In genomic region chr4:83852085-83852451, GRCh38 we compare ENCODE assay signal across 14 cellular contexts.
DNase-seq lines count a peak whose midpoint lies in the region; ATAC-seq and TF ChIP-seq lines count a peak whose summit lies in the region.
"Had no signal": no experiment of that assay in that cellular context is flagged by ENCODE, and none has a peak within 500 bp of the region (broad histone marks: within the 10 kb centered on the region; RNA-seq: fewer than 3 reads in every experiment).

No MANE protein-coding gene starts in this region.

- H3K36me3 ChIP-seq in HUES6 (ENCODE audit: control insufficient read depth, insufficient read depth, low read length) (no peaks in the 10 kb centered on the region), brain microvascular endothelial cell (replicated peaks) (no peaks in the 10 kb centered on the region), left lung (no peaks in the 10 kb centered on the region)
- H3K36me3 ChIP-seq: WERI-Rb-1 had no signal

- intact Hi-C loops in left lung (cut with DNase I): no loop called here

- ATAC-seq in left lung (peak; percentile 29), GM18907 (IDR thresholded peaks at IDR 0.05; ENCODE audit: unreplicated experiment) (no peak), HG03565 (IDR thresholded peaks at IDR 0.05; ENCODE audit: unreplicated experiment) (no peak)
- ATAC-seq: effector memory CD8-positive, alpha-beta T cell had no signal

- H3K9me3 ChIP-seq in HUES6 (ENCODE audit: control insufficient read depth, insufficient read depth, low read depth, low read length) (no peaks in the 10 kb centered on the region), left lung (no peaks in the 10 kb centered on the region)

- in situ Hi-C loops in brain microvascular endothelial cell (cut with HindIII; ENCODE audit: low pct_ligation_motif_present, low sequenced_read_pairs): no loop called here

- peak overlapping the region; percentile 75 for H3K9ac ChIP-seq in HUES6 (ENCODE audit: low read length)

- H3K27ac ChIP-seq in HUES6 (ENCODE audit: low read depth, low read length) (peak overlapping the region; percentile 96), brain microvascular endothelial cell (peak overlapping the region; percentile 83), left lung (no peak overlapping the region)
- H3K27ac ChIP-seq: C4-2B, WERI-Rb-1 had no signal

- DNase-seq in AG10803 (ENCODE audit: low read depth): peak; percentile 74
- DNase-seq in brain microvascular endothelial cell: peak; percentile 70
- DNase-seq in left lung: no peak
- DNase-seq in epidermal melanocyte (ENCODE audit: insufficient read length, low spot score): no peak
- no peak for DNase-seq in LoVo (ENCODE audit: low spot score)
- DNase-seq: effector memory CD8-positive, alpha-beta T cell; hippocampal formation; NCI-H526 treated with DMSO at 0.1 percent for 48 hours; stimulated activated CD4-positive, alpha-beta T cell treated with anti-CD3 and anti-CD28 coated beads, Interleukin-4, amount 100 ng/mL, for 4 hours; WERI-Rb-1 had no signal

- TF ChIP-seq CTCF in AG10803 (conservative IDR thresholded peaks at IDR 0.05; ENCODE audit: low read length): no peak
- no peak for TF ChIP-seq CTCF in brain microvascular endothelial cell (IDR thresholded peaks at IDR 0.05; ENCODE audit: low read depth, low read length, missing control alignments)
- no peak for TF ChIP-seq CTCF in left lung (IDR thresholded peaks at IDR 0.05)

- H3K27me3 ChIP-seq in HUES6 (ENCODE audit: control insufficient read depth, insufficient read depth, low read length) (no peaks in the 10 kb centered on the region), brain microvascular endothelial cell (replicated peaks) (no peaks in the 10 kb centered on the region), left lung (no peaks in the 10 kb centered on the region)

- H3K4me3 ChIP-seq in AG10803 (ENCODE audit: low read length) (no peak overlapping the region), HUES6 (ENCODE audit: low read depth, low read length) (peak overlapping the region; percentile 29), brain microvascular endothelial cell (ENCODE audit: low read depth, low read length) (no peak overlapping the region), left lung (no peak overlapping the region)

- H3K4me1 ChIP-seq in HUES6 (ENCODE audit: control insufficient read depth, insufficient read depth, low read length): peaks cover 64% of the 10 kb centered on the region
- peaks cover 0 to 3% of the 10 kb centered on the region in 2 donors for H3K4me1 ChIP-seq in left lung

Comparison
In these comparisons a context has a peak if more than half of its experiments do, and no peak if none do; other contexts are left out.
1. DNase-seq: peak in AG10803 (single experiment) and brain microvascular endothelial cell (single experiment); none in left lung (0 of 2), epidermal melanocyte (single experiment) and LoVo (single experiment).
2. H3K27ac ChIP-seq: peak in HUES6 (single experiment) and brain microvascular endothelial cell (single experiment); none in left lung (0 of 2).